Comparison of ENCODE assay signal across 8 cellular contexts in the genomic region with DNA sequence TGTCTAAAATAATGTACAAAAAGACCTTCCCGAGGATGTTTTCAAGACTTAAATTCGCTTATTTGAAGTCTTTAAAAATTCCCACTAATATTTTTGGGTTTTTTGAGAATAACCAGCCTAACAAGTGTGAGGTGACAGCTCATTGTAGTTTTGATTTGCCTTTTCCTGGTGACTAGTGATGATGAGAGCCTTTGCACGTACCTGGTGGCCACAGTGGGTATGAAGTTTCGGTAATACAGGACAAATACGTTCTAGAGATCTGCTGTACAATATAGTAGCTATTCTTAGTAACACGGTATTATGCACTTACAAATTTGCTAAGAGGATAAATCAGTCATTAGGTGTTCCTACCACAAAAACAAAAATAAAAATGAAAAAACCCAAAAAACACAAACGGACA.
"Had no signal": no experiment of that assay in that cellular context is flagged by ENCODE, and none has a peak within 500 bp of the region (broad histone marks: within the 10 kb centered on the region; RNA-seq: fewer than 3 reads in every experiment).

No MANE protein-coding gene starts in this region.

- H3K4me3 ChIP-seq: K562 had no signal

- H3K27ac Mint-ChIP-seq: IgD-negative memory B cell had no signal

- H3K36me3 Mint-ChIP-seq: IgD-negative memory B cell had no signal

- FAIRE-seq: HepG2, HTR-8/SVneo, K562 had no signal

- ATAC-seq: HepG2, K562 had no signal

- H3K27ac ChIP-seq: HL-60 had no signal

- H3K27me3 Mint-ChIP-seq: IgD-negative memory B cell had no signal

- DNase-seq: IMR-90, KBM-7, KG1 had no signal

- H3K4me3 Mint-ChIP-seq: IgD-negative memory B cell had no signal

- H3K4me1 Mint-ChIP-seq: IgD-negative memory B cell had no signal
